Comparison of ENCODE assay signal across 10 cellular contexts in the genomic region with DNA sequence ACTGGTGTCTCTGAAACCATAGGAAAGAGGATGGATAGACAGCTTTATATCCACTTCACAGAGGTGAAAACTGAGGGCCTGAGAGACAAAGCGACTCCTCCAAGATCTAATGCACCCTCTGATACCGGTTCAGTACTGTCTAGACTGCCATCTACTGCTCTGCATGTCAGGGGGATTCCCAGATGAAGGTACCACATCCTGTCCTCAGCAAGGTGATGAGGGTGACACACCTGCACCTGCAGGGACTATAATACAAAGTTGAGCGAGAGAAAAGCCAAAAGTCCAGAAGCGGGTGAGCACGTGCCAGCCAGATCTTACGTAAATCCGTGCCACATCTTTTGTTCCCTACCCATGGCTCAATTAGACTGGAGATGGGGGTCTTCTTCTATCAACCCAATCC. TPM values are rescaled to one million over a fixed set of nuclear protein-coding genes. Genes with fewer than 3 reads are reported as not detected.
DNase-seq lines count a peak whose midpoint lies in the region; ATAC-seq, FAIRE-seq and TF ChIP-seq lines count a peak whose summit lies in the region.
"Had no signal": no experiment of that assay in that cellular context is flagged by ENCODE, and none has a peak within 500 bp of the region (broad histone marks: within the 10 kb centered on the region; RNA-seq: fewer than 3 reads in every experiment).

No MANE protein-coding gene starts in this region.

- H3K4me1 ChIP-seq in mucosa of descending colon (ENCODE audit: low read depth): peaks cover 12% of the 10 kb centered on the region
- H3K4me1 ChIP-seq in kidney (ENCODE audit: control insufficient read depth in 1 of 2, insufficient read depth in 1 of 2, low read depth in 1 of 2, low read length in 2 of 2): peaks cover 19 to 21% of the 10 kb centered on the region in 2 donors
- H3K4me1 ChIP-seq in tibial nerve: peaks cover 0 to 4% (median 2%) of the 10 kb centered on the region in 4 donors
- H3K4me1 ChIP-seq in HAP-1: peaks cover 11% of the 10 kb centered on the region

- in situ Hi-C loops in GM13977 (cut with MboI; ENCODE audit: low pct_unique_long_range_greater_than_20kb, low sequenced_read_pairs, unreplicated experiment) (no loop called here), HAP-1 (cut with MboI; ENCODE audit: low sequenced_read_pairs) (no loop called here)

- H3K36me3 ChIP-seq in mucosa of descending colon (ENCODE audit: low read depth) (no peaks in the 10 kb centered on the region), kidney (ENCODE audit: control insufficient read depth in 1 of 2, insufficient read depth in 2 of 2, low read length in 2 of 2) (no peaks in the 10 kb centered on the region), tibial nerve (no peaks in the 10 kb centered on the region), HAP-1 (replicated peaks) (no peaks in the 10 kb centered on the region; the same call in 1 of the 2 replicates)

- peak; percentile 24 for ATAC-seq in HG02852 (IDR thresholded peaks at IDR 0.05; ENCODE audit: unreplicated experiment)
- peak; percentile 10 for ATAC-seq in mucosa of descending colon
- ATAC-seq in HG02759 (IDR thresholded peaks at IDR 0.05; ENCODE audit: unreplicated experiment): no peak

- no peak overlapping the region for H3K9ac ChIP-seq in kidney (ENCODE audit: low read length in 2 of 2)

- TF ChIP-seq EP300 in tibial nerve (IDR thresholded peaks at IDR 0.05): no peak

- TF ChIP-seq CTCF in GM13977 (IDR thresholded peaks at IDR 0.05; ENCODE audit: extremely low read depth, insufficient read depth, missing control alignments) (peak; percentile 11), mucosa of descending colon (IDR thresholded peaks at IDR 0.05) (no peak), kidney (IDR thresholded peaks at IDR 0.05; ENCODE audit: borderline replicate concordance, extremely low read depth, insufficient read depth) (no peak), tibial nerve (IDR thresholded peaks at IDR 0.05) (no peak)

- intact Hi-C loops in mucosa of descending colon (cut with DNase I, micrococcal nuclease) (no loop called here), kidney (cut with DNase I) (no loop called here)

- H3K9me3 ChIP-seq in mucosa of descending colon (no peaks in the 10 kb centered on the region), kidney (ENCODE audit: control insufficient read depth in 1 of 2, low read length in 2 of 2) (no peaks in the 10 kb centered on the region), tibial nerve (no peaks in the 10 kb centered on the region), HAP-1 (no peaks in the 10 kb centered on the region)

- H3K4me3 ChIP-seq in mucosa of descending colon: no peak overlapping the region
- no peak overlapping the region for H3K4me3 ChIP-seq in kidney (ENCODE audit: low read length in 2 of 2)
- H3K4me3 ChIP-seq in tibial nerve: no peak overlapping the region
- H3K4me3 ChIP-seq in HAP-1: no peak overlapping the region

- TF ChIP-seq POLR2A in tibial nerve (IDR thresholded peaks at IDR 0.05): no peak

- FAIRE-seq in kidney (lab: Jason Lieb, UNC): no peak

- 93 to 96% methylated on average over 7 of the region's 7 CpGs for WGBS in tibial nerve, 2 donors

- H3K27ac ChIP-seq in kidney (ENCODE audit: low read depth in 2 of 2, low read length in 2 of 2) (no peak overlapping the region), tibial nerve (no peak overlapping the region)

- DNase-seq in GM13977 (ENCODE audit: low spot score): peak; percentile 67
- DNase-seq in activated CD4-positive, alpha-beta T cell treated with anti-CD3 and anti-CD28 coated beads, Interleukin-2, amount 50 U/mL, for 4 hours: peak; percentile 40 to 46
- DNase-seq in mucosa of descending colon: no peak
- no peak for DNase-seq in kidney
- no peak for DNase-seq in tibial nerve (ENCODE audit: low spot score in 2 of 2)
- DNase-seq in HAP-1 (ENCODE audit: low spot score in 2 of 2): no peak
- DNase-seq: DMS79 treated with DMSO at 0.1 percent for 48 hours, erythroblast had no signal

- H3K27me3 ChIP-seq in tibial nerve (no peaks in the 10 kb centered on the region), HAP-1 (ENCODE audit: low read depth) (no peaks in the 10 kb centered on the region)

RNA-seq across cellular contexts. Expression of a gene that starts 32.5 kb away (rescaled TPM):
- total RNA-seq in mucosa of descending colon: 100 to 1,000 TPM in 1 of 3 donors, 10 to 100 TPM in 2; 60.9 to 116 (median 99.0) TPM
- 44.3 TPM for total RNA-seq in kidney
- 77.4 TPM for polyA plus RNA-seq in kidney (ENCODE audit: insufficient read depth, low read depth, low replicate concordance)
- 10 to 100 TPM; 14.7 to 52.7 (median 27.7) TPM for total RNA-seq in tibial nerve

Comparison
In these comparisons a context has a peak if more than half of its experiments do, and no peak if none do; other contexts are left out.
1. DNase-seq: peak in GM13977 (single experiment) and activated CD4-positive, alpha-beta T cell treated with anti-CD3 and anti-CD28 coated beads, Interleukin-2, amount 50 U/mL, for 4 hours (2 of 2); none in mucosa of descending colon (0 of 3), kidney (single experiment), tibial nerve (0 of 2) and HAP-1 (0 of 2).